8 cellular contexts compared by ENCODE assay signal in the genomic region with DNA sequence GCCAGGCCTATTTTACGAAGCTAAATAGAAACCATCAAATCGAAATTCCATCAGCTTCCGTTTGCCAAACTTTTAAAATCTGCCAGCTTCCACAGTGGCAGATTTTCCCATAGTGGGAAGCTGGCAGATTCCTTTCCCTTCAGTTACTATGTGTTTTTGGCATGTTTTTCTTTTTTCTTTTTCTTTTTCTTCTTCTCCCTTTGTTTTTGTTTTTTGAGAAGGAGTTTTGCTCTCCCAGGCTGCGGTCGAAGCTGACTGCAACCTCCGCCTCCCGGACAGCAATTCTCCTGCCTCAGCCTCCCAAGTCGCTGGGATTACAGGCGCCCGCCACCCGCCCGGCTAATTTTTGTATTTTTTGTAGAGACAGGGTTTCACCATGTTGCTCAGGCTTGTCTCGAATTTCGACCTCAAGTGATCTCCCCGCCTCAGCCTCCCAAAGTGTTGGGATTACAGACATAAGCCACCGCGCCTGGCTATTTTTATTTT. TPM values are rescaled to one million over a fixed set of nuclear protein-coding genes. Genes with fewer than 3 reads are reported as not detected.
DNase-seq lines count a peak whose midpoint lies in the region; ATAC-seq and TF ChIP-seq lines count a peak whose summit lies in the region.

No MANE protein-coding gene starts in this region.

- H3K36me3 ChIP-seq in WERI-Rb-1 (peaks cover 10% of the 10 kb centered on the region), gastrocnemius medialis (peaks cover 0 to 3% of the 10 kb centered on the region in 2 donors)

- peak overlapping the region; percentile 96 for H3K27ac ChIP-seq in WERI-Rb-1
- peak overlapping the region; percentile 96 to 99 (median 98) for H3K27ac ChIP-seq in gastrocnemius medialis

- H3K27me3 ChIP-seq in WERI-Rb-1 (ENCODE audit: insufficient read depth, low read depth, severe bottlenecking) (no peaks in the 10 kb centered on the region), gastrocnemius medialis (no peaks in the 10 kb centered on the region)

- DNase-seq in WERI-Rb-1 (no peak), foreskin fibroblast (no peak), gastrocnemius medialis (no peak), erythroblast (lab: John Stamatoyannopoulos, UW) (no peak), GDM1 (lab: John Stamatoyannopoulos, UW) (no peak)
- no peak for DNase-seq in activated CD4-positive, alpha-beta T cell treated with anti-CD3 and anti-CD28 coated beads, Interleukin-2, amount 50 U/mL, for 1 hour

- no peaks in the 10 kb centered on the region for H3K9me3 ChIP-seq in WERI-Rb-1 (ENCODE audit: severe bottlenecking)
- H3K9me3 ChIP-seq in gastrocnemius medialis, result no peaks in the 10 kb centered on the region

- H3K4me3 ChIP-seq in GM12875 (ENCODE audit: low read depth, low read length) (peak overlapping the region; percentile 84), WERI-Rb-1 (ENCODE audit: low read depth, low read length) (peak overlapping the region; percentile 84), foreskin fibroblast (ENCODE audit: low read depth in 1 of 2, low read length in 2 of 2) (peak overlapping the region; percentile 75 to 100), gastrocnemius medialis (peak overlapping the region; percentile 69 to 100 (median 90))

- in situ Hi-C loops in gastrocnemius medialis (cut with MboI; ENCODE audit: low sequenced_read_pairs in 4 of 4), result no loop called here

- no peak for TF ChIP-seq CTCF in GM12875 (IDR thresholded peaks at IDR 0.05; ENCODE audit: borderline replicate concordance, insufficient read depth, low read depth, low read length)
- no peak for TF ChIP-seq CTCF in WERI-Rb-1 (IDR thresholded peaks at IDR 0.05; ENCODE audit: low read depth, low read length)
- TF ChIP-seq CTCF in foreskin fibroblast (IDR thresholded peaks at IDR 0.05; ENCODE audit: low read depth, low read length), result no peak
- TF ChIP-seq CTCF in gastrocnemius medialis (IDR thresholded peaks at IDR 0.05 in 4 of 5, conservative IDR thresholded peaks at IDR 0.05 in 1 of 5), result no peak

- intact Hi-C loops in gastrocnemius medialis (cut with DNase I; ENCODE audit: low total_unique reads), result loop anchor here (1.0 to 2.0 kb wide), 5 partner anchors 27 to 327 kb away; a partner anchor contains a TSS

- peaks cover 18 to 21% of the 10 kb centered on the region in 2 donors for H3K4me1 ChIP-seq in gastrocnemius medialis

- TF ChIP-seq POLR2A in gastrocnemius medialis (IDR thresholded peaks at IDR 0.05) (no peak), erythroblast (IDR thresholded peaks at IDR 0.05; ENCODE audit: low read length) (no peak)

- ATAC-seq in gastrocnemius medialis, result no peak
- ATAC-seq in GM18867 (IDR thresholded peaks at IDR 0.05; ENCODE audit: unreplicated experiment), result no peak

RNA-seq across cellular contexts. Expression of a gene that starts 0.7 kb away (rescaled TPM):
- 10 to 100 TPM in 3 of 4 donors, 1 to 10 TPM in 1; 9.1 to 14.4 (median 12.3) TPM for total RNA-seq in gastrocnemius medialis

RNA-seq across cellular contexts. Expression of a gene that starts 26.4 kb away (rescaled TPM):
- total RNA-seq in gastrocnemius medialis, result 10 to 100 TPM; 57.2 to 97.0 (median 76.8) TPM

RNA-seq across cellular contexts. Expression of a gene that starts 27.7 kb away (rescaled TPM):
- 1,000 to 10,000 TPM in 1 of 4 donors, 100 to 1,000 TPM in 3; 878 to 1,126 (median 955) TPM for total RNA-seq in gastrocnemius medialis

RNA-seq across cellular contexts. Expression of a gene that starts 44.1 kb away (rescaled TPM):
- 10 to 100 TPM; 10.7 to 24.1 (median 20.5) TPM for total RNA-seq in gastrocnemius medialis
